15 cellular contexts compared by ENCODE assay signal in the genomic region with DNA sequence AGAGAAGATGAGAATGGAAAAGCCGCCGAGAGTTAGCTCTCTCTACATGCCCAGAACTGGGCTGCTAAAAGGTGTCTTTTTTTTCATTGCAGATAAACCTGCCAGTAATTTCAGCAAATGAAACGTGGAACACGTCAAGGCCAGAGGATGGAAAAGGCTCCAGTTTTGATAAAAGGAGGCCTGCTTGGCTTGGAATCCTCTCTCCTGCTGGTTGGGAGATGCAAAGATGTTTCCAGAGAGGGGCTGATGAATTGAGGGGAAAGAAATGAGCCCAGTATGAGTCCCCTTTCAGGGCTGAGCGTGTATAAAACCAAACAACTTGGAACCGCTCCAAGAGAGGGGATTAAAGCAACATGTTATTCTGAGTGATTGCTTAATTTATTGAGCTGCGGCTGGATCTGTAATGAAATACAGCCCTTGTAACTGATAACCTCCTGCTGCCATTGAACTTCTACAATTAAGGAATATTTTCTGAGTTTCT.
DNase-seq lines count a peak whose midpoint lies in the region; ATAC-seq and TF ChIP-seq lines count a peak whose summit lies in the region.
"Had no signal": no experiment of that assay in that cellular context is flagged by ENCODE, and none has a peak within 500 bp of the region (broad histone marks: within the 10 kb centered on the region; RNA-seq: fewer than 3 reads in every experiment).

No MANE protein-coding gene starts in this region.

- H3K36me3 Mint-ChIP-seq in brain: peaks cover 29% of the 10 kb centered on the region

- CTCF ChIA-PET in HEK293T (lab: Yijun Ruan, JAX): interaction anchor here (0.7 kb wide), 1 partner anchor 108 kb away, joined by 3 read pairs; no protein-coding TSS in a partner anchor

- peak; percentile 62 for DNase-seq in HEK293T (ENCODE audit: extremely low spot score)
- DNase-seq in NCI-H2227 treated with DMSO at 0.1 percent for 48 hours (lab: John Stamatoyannopoulos, UW): peak; percentile 52
- no peak for DNase-seq in psoas muscle
- DNase-seq in GOT3 (lab: John Stamatoyannopoulos, UW): no peak
- DNase-seq in Kasumi-1 (lab: John Stamatoyannopoulos, UW): no peak
- DNase-seq: activated CD4-positive, alpha-beta memory T cell treated with anti-CD3 and anti-CD28 coated beads, Interleukin-2, amount 10 ng/mL, durations not matched to agents 7 days and 5 days; activated naive CD4-positive, alpha-beta T cell treated with anti-CD3 and anti-CD28 coated beads for 36 hours; KBM-7; occipital lobe; stimulated activated CD4-positive, alpha-beta T cell treated with anti-CD3 and anti-CD28 coated beads, Interleukin-1b, Interleukin-23, amount 100 ng/mL, for 48 hours; stimulated activated naive CD4-positive, alpha-beta T cell treated with Interleukin-2 at 50 U/mL for 16 hours had no signal

- H3K4me3 Mint-ChIP-seq in brain: peak overlapping the region in 4 of 5 experiments; percentile 17 to 74 (median 51)
- H3K4me3 Mint-ChIP-seq: activated CD4-positive, alpha-beta memory T cell treated with anti-CD3 and anti-CD28 coated beads, Interleukin-2, amount 10 ng/mL, durations not matched to agents 7 days and 5 days; activated naive CD4-positive, alpha-beta T cell treated with anti-CD3 and anti-CD28 coated beads for 36 hours; T-helper 1 cell treated with Interleukin-12 subunit alpha and Interleukin-12 subunit beta and Interleukin-4 antibody, amounts not matched to agents 30 μg/mL and 1 μg/mL, for 36 hours had no signal

- peaks cover 27% of the 10 kb centered on the region for H3K4me1 ChIP-seq in psoas muscle

- H3K27ac ChIP-seq in psoas muscle: peak overlapping the region; percentile 60

- peaks cover 27% of the 10 kb centered on the region for H3K4me1 Mint-ChIP-seq in brain

- peaks cover 0 to 35% of the 10 kb centered on the region in 2 donors for H3K36me3 ChIP-seq in psoas muscle (ENCODE audit: insufficient read depth in 1 of 2, low read depth in 1 of 2)

- POLR2A ChIA-PET in HEK293T (lab: Yijun Ruan, JAX): no interaction called here

- peaks cover 4% of the 10 kb centered on the region for H3K27me3 Mint-ChIP-seq in brain
- H3K27me3 Mint-ChIP-seq: activated CD4-positive, alpha-beta memory T cell treated with anti-CD3 and anti-CD28 coated beads, Interleukin-2, amount 10 ng/mL, durations not matched to agents 7 days and 5 days had no signal

- no peak for ATAC-seq in psoas muscle
- ATAC-seq in HG03175 (IDR thresholded peaks at IDR 0.05; ENCODE audit: unreplicated experiment): no peak
- ATAC-seq in HG02623 (IDR thresholded peaks at IDR 0.05; ENCODE audit: unreplicated experiment): no peak

- H3K27ac Mint-ChIP-seq in brain: peak overlapping the region; percentile 73 to 94 (median 86)
- H3K27ac Mint-ChIP-seq: activated CD4-positive, alpha-beta memory T cell treated with anti-CD3 and anti-CD28 coated beads, Interleukin-2, amount 10 ng/mL, durations not matched to agents 7 days and 5 days; activated naive CD4-positive, alpha-beta T cell treated with anti-CD3 and anti-CD28 coated beads for 36 hours; T-helper 1 cell treated with Interleukin-12 subunit alpha and Interleukin-12 subunit beta and Interleukin-4 antibody, amounts not matched to agents 30 μg/mL and 1 μg/mL, for 36 hours had no signal

- H3K4me3 ChIP-seq in psoas muscle: no peak overlapping the region

- H3K27me3 ChIP-seq in psoas muscle (ENCODE audit: insufficient read depth in 3 of 3, low read length in 2 of 3): no peaks in the 10 kb centered on the region

- 35 to 62% (median 37%) methylated on average over 7 of the region's 7 CpGs for WGBS in psoas muscle, 3 donors

- no peaks in the 10 kb centered on the region for H3K9me3 ChIP-seq in psoas muscle

- peaks cover 3 to 11% (median 3%) of the 10 kb centered on the region in 5 experiments for H3K9me3 Mint-ChIP-seq in brain
- H3K9me3 Mint-ChIP-seq: activated CD4-positive, alpha-beta memory T cell treated with anti-CD3 and anti-CD28 coated beads, Interleukin-2, amount 10 ng/mL, durations not matched to agents 7 days and 5 days; activated naive CD4-positive, alpha-beta T cell treated with anti-CD3 and anti-CD28 coated beads for 36 hours; T-helper 1 cell treated with Interleukin-12 subunit alpha and Interleukin-12 subunit beta and Interleukin-4 antibody, amounts not matched to agents 30 μg/mL and 1 μg/mL, for 36 hours had no signal

- TF ChIP-seq CTCF in brain (conservative IDR thresholded peaks at IDR 0.05): no peak
- TF ChIP-seq CTCF in psoas muscle (IDR thresholded peaks at IDR 0.05): no peak

- intact Hi-C loops in psoas muscle (cut with DNase I): no loop called here

TF ChIP-seq in HEK293T, 16 proteins besides CTCF, POLR2A, EP300 and RAD21:
- TF ChIP-seq, protein P1, sequence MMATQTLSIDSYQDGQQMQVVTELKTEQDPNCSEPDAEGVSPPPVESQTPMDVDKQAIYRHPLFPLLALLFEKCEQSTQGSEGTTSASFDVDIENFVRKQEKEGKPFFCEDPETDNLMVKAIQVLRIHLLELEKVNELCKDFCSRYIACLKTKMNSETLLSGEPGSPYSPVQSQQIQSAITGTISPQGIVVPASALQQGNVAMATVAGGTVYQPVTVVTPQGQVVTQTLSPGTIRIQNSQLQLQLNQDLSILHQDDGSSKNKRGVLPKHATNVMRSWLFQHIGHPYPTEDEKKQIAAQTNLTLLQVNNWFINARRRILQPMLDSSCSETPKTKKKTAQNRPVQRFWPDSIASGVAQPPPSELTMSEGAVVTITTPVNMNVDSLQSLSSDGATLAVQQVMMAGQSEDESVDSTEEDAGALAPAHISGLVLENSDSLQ (IDR thresholded peaks at IDR 0.05): peak; percentile 89
- TF ChIP-seq LEF1 (IDR thresholded peaks at IDR 0.05; ENCODE audit: borderline replicate concordance) (no peak), CTBP1 (IDR thresholded peaks at IDR 0.05; ENCODE audit: borderline replicate concordance) (peak; percentile 59; the same call in 1 of the 2 replicates)

Comparison
In these comparisons a context has a peak if more than half of its experiments do, and no peak if none do; other contexts are left out.
1. DNase-seq: peak in HEK293T (single experiment) and NCI-H2227 treated with DMSO at 0.1 percent for 48 hours (single experiment); none in psoas muscle (0 of 2), GOT3 (single experiment) and Kasumi-1 (0 of 2).